ENCODE assay signal across 1 cellular context in the genomic region with DNA sequence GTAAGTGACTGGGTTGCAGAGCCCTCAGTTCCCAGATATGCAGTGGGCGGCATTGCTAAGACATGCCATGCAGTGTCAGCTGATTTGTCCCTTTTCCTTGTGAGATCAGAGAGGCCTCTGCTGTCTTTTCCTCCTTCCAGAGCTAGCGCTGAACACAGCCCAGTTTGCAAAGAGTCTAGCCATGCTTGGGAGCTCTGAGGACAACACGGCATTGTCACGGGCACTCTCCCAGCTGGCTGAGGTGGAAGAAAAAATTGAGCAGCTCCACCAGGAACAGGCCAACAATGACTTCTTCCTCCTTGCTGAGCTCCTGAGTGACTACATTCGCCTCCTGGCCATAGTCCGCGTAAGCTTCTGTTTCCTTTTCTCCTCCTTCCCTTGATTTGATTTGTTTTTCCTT.
TF ChIP-seq lines count a peak whose summit lies in the region.

No MANE protein-coding gene starts in this region.

TF ChIP-seq in K562, 482 proteins besides CTCF, POLR2A, EP300 and RAD21:
- TF ChIP-seq, protein P1, sequence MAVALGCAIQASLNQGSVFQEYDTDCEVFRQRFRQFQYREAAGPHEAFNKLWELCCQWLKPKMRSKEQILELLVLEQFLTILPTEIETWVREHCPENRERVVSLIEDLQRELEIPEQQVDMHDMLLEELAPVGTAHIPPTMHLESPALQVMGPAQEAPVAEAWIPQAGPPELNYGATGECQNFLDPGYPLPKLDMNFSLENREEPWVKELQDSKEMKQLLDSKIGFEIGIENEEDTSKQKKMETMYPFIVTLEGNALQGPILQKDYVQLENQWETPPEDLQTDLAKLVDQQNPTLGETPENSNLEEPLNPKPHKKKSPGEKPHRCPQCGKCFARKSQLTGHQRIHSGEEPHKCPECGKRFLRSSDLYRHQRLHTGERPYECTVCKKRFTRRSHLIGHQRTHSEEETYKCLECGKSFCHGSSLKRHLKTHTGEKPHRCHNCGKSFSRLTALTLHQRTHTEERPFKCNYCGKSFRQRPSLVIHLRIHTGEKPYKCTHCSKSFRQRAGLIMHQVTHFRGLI (CRISPR knock-in tag; IDR thresholded peaks at IDR 0.05): no peak
- TF ChIP-seq RBM25 (IDR thresholded peaks at IDR 0.05; ENCODE audit: low read depth, low read length, severe bottlenecking) (no peak), PCBP2 (IDR thresholded peaks at IDR 0.05; ENCODE audit: low read depth, low read length, poor library complexity, severe bottlenecking) (no peak), NFIX (CRISPR knock-in tag; IDR thresholded peaks at IDR 0.05; ENCODE audit: low read depth) (no peak), KDM2B (CRISPR knock-in tag; IDR thresholded peaks at IDR 0.05) (no peak), ZNF695 (CRISPR knock-in tag; IDR thresholded peaks at IDR 0.05) (no peak), ZNF780A (CRISPR knock-in tag; IDR thresholded peaks at IDR 0.05) (no peak), MEF2A (IDR thresholded peaks at IDR 0.05; ENCODE audit: control insufficient read depth, low read depth, low read length) (no peak), CC2D1A (IDR thresholded peaks at IDR 0.05) (no peak), GABPA (tag; conservative IDR thresholded peaks at IDR 0.05; ENCODE audit: low read depth) (no peak), YBX1 (IDR thresholded peaks at IDR 0.05) (no peak)
- TF ChIP-seq, protein P2, sequence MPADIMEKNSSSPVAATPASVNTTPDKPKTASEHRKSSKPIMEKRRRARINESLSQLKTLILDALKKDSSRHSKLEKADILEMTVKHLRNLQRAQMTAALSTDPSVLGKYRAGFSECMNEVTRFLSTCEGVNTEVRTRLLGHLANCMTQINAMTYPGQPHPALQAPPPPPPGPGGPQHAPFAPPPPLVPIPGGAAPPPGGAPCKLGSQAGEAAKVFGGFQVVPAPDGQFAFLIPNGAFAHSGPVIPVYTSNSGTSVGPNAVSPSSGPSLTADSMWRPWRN (IDR thresholded peaks at IDR 0.05; ENCODE audit: low read depth): no peak
- TF ChIP-seq, protein P3, sequence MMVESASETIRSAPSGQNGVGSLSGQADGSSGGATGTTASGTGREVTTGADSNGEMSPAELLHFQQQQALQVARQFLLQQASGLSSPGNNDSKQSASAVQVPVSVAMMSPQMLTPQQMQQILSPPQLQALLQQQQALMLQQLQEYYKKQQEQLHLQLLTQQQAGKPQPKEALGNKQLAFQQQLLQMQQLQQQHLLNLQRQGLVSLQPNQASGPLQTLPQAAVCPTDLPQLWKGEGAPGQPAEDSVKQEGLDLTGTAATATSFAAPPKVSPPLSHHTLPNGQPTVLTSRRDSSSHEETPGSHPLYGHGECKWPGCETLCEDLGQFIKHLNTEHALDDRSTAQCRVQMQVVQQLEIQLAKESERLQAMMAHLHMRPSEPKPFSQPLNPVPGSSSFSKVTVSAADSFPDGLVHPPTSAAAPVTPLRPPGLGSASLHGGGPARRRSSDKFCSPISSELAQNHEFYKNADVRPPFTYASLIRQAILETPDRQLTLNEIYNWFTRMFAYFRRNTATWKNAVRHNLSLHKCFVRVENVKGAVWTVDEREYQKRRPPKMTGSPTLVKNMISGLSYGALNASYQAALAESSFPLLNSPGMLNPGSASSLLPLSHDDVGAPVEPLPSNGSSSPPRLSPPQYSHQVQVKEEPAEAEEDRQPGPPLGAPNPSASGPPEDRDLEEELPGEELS (CRISPR knock-in tag; IDR thresholded peaks at IDR 0.05; ENCODE audit: borderline replicate concordance): no peak
- TF ChIP-seq, protein P4, sequence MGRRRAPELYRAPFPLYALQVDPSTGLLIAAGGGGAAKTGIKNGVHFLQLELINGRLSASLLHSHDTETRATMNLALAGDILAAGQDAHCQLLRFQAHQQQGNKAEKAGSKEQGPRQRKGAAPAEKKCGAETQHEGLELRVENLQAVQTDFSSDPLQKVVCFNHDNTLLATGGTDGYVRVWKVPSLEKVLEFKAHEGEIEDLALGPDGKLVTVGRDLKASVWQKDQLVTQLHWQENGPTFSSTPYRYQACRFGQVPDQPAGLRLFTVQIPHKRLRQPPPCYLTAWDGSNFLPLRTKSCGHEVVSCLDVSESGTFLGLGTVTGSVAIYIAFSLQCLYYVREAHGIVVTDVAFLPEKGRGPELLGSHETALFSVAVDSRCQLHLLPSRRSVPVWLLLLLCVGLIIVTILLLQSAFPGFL (CRISPR knock-in tag; IDR thresholded peaks at IDR 0.05): no peak
- TF ChIP-seq, protein P5, sequence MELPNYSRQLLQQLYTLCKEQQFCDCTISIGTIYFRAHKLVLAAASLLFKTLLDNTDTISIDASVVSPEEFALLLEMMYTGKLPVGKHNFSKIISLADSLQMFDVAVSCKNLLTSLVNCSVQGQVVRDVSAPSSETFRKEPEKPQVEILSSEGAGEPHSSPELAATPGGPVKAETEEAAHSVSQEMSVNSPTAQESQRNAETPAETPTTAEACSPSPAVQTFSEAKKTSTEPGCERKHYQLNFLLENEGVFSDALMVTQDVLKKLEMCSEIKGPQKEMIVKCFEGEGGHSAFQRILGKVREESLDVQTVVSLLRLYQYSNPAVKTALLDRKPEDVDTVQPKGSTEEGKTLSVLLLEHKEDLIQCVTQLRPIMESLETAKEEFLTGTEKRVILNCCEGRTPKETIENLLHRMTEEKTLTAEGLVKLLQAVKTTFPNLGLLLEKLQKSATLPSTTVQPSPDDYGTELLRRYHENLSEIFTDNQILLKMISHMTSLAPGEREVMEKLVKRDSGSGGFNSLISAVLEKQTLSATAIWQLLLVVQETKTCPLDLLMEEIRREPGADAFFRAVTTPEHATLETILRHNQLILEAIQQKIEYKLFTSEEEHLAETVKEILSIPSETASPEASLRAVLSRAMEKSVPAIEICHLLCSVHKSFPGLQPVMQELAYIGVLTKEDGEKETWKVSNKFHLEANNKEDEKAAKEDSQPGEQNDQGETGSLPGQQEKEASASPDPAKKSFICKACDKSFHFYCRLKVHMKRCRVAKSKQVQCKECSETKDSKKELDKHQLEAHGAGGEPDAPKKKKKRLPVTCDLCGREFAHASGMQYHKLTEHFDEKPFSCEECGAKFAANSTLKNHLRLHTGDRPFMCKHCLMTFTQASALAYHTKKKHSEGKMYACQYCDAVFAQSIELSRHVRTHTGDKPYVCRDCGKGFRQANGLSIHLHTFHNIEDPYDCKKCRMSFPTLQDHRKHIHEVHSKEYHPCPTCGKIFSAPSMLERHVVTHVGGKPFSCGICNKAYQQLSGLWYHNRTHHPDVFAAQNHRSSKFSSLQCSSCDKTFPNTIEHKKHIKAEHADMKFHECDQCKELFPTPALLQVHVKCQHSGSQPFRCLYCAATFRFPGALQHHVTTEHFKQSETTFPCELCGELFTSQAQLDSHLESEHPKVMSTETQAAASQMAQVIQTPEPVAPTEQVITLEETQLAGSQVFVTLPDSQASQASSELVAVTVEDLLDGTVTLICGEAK (IDR thresholded peaks at IDR 0.05): no peak
- TF ChIP-seq, protein P5 (CRISPR knock-in tag; IDR thresholded peaks at IDR 0.05): no peak
- TF ChIP-seq, protein P6, sequence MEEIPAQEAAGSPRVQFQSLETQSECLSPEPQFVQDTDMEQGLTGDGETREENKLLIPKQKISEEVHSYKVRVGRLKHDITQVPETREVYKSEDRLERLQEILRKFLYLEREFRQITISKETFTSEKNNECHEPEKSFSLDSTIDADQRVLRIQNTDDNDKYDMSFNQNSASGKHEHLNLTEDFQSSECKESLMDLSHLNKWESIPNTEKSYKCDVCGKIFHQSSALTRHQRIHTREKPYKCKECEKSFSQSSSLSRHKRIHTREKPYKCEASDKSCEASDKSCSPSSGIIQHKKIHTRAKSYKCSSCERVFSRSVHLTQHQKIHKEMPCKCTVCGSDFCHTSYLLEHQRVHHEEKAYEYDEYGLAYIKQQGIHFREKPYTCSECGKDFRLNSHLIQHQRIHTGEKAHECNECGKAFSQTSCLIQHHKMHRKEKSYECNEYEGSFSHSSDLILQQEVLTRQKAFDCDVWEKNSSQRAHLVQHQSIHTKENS (CRISPR knock-in tag; IDR thresholded peaks at IDR 0.05): no peak
